Comparison of ENCODE assay signal across 1 cellular context in the genomic region with DNA sequence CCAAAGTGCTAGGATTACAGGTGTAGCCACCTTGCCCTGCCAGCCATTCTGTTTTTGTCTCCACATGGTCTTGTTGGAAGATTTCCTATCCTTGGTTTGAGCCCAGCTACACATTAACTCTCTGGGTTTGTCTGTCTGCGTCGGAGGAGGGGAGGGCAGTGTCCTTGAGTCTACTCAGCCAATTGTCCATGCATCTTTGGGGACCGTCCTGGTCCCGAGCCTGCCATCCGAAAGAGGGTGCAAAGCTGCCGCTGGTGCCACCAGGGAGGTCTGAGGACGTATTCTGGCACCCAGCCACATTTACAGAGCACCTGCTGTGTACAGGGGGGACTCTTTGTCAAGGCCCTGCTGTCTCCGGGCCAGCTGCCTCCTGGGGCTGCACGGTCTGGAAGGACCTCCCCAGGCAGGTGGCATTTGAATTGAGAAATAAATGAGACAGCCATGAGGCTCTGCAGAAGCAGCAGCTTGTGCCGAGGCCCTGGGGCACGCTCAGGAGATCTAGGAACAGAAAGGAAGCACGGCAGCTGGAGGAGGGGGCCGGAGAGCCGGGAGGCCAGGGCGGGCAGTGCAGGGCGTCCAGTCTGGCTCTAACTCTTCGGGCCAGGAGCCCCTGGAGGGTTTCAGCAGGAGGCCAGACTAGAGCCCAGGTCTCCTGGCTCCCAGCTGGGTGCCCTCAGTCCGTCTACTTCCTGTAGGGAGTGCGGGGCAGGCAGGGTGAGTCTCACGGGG.
TF ChIP-seq lines count a peak whose summit lies in the region.

No MANE protein-coding gene starts in this region.

TF ChIP-seq in WTC11, 78 proteins besides CTCF, POLR2A, EP300 and RAD21 (continued from another document):
- TF ChIP-seq, protein P1, sequence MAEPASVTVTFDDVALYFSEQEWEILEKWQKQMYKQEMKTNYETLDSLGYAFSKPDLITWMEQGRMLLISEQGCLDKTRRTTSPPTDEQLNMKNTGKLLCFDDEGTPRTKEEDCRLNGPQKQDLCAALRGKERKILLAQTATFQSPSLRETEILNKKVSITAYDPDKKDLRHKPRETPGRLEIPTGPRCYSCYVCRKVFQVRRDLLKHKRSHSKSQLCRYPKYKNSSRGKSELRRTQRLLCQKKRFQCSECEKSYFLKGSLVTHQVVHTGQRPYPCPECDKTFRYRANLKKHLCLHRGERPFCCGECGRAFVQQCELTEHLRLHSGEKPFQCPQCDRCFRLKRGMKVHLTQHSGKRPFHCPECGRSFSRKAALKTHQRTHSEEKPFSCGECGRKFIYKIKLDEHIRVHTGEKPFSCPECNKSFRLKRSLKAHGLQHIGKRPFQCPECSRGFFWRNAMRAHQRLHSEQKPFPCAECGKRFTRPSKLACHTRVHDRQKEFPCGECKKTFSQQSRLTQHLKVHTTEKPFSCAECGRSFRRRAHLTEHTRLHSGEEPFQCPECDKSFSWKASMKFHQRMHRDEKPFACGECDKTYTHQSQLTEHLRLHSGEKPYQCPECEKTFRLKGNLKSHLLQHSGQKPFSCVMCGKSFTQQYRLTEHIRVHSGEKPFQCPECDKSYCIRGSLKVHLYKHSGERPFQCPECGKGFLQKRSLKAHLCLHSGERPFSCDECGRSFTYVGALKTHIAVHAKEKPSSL (CRISPR knock-in tag; conservative IDR thresholded peaks at IDR 0.05), result no peak
TF ChIP-seq in WTC11: peak in this region for 2.
